9 cellular contexts compared by ENCODE assay signal in the genomic region with DNA sequence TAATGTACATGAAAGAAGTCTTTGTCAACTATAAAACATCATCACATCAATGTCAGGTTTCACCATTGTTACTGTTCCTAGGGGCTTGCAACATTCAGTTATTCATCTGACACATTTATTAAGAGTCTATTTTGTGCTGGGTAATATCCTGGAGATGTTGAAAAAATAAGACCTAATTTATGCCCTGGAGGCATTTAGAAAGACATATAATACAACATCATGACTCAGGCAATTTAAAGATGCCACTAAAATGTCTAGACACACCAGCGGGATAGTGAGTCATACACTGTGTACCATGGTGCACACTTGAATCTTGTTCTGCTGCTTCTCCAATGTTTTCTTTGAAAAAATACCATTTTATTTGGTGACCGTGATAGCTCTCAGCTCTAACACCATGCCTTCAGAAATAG.
A peak's percentile ranks its signal among the peaks of the same experiment; 100 is the strongest.
DNase-seq lines count a peak whose midpoint lies in the region; ATAC-seq and TF ChIP-seq lines count a peak whose summit lies in the region.
"Had no signal": no experiment of that assay in that cellular context is flagged by ENCODE, and none has a peak within 500 bp of the region (broad histone marks: within the 10 kb centered on the region; RNA-seq: fewer than 3 reads in every experiment).

No MANE protein-coding gene starts in this region.

- TF ChIP-seq CTCF in fibroblast of mammary gland (conservative IDR thresholded peaks at IDR 0.05; ENCODE audit: control insufficient read depth, insufficient read depth, low read depth, low read length): no peak
- no peak for TF ChIP-seq CTCF in retinal pigment epithelial cell (conservative IDR thresholded peaks at IDR 0.05; ENCODE audit: low read depth, low read length)

- no peak overlapping the region for H3K4me3 ChIP-seq in fibroblast of mammary gland (ENCODE audit: control insufficient read depth, low read depth, low read length)
- no peak overlapping the region for H3K4me3 ChIP-seq in retinal pigment epithelial cell (ENCODE audit: low read length)

- ATAC-seq in HG03045 (IDR thresholded peaks at IDR 0.05; ENCODE audit: unreplicated experiment): no peak
- ATAC-seq in HG02840 (IDR thresholded peaks at IDR 0.05; ENCODE audit: low FRiP score, unreplicated experiment): no peak
- ATAC-seq: activated CD8-positive, alpha-beta T cell treated with anti-CD3 and anti-CD28 coated beads for 36 hours had no signal

- DNase-seq in GM04504 (ENCODE audit: low read depth) (peak; percentile 73), RKO (ENCODE audit: low spot score) (peak; percentile 1), fibroblast of mammary gland (ENCODE audit: low read depth) (peak; percentile 90), retinal pigment epithelial cell (ENCODE audit: low read depth) (peak; percentile 29), NCI-H1436 (lab: John Stamatoyannopoulos, UW) (no peak), GM19238 (ENCODE audit: insufficient read length, low spot score) (no peak)
- DNase-seq: activated CD8-positive, alpha-beta T cell treated with anti-CD3 and anti-CD28 coated beads for 36 hours had no signal

Comparison
In these comparisons a context has a peak if more than half of its experiments do, and no peak if none do; other contexts are left out.
1. DNase-seq: peak in GM04504 (single experiment), RKO (single experiment), fibroblast of mammary gland (single experiment) and retinal pigment epithelial cell (single experiment); none in NCI-H1436 (single experiment) and GM19238 (single experiment).